10 cellular contexts compared by ENCODE assay signal in the genomic region with DNA sequence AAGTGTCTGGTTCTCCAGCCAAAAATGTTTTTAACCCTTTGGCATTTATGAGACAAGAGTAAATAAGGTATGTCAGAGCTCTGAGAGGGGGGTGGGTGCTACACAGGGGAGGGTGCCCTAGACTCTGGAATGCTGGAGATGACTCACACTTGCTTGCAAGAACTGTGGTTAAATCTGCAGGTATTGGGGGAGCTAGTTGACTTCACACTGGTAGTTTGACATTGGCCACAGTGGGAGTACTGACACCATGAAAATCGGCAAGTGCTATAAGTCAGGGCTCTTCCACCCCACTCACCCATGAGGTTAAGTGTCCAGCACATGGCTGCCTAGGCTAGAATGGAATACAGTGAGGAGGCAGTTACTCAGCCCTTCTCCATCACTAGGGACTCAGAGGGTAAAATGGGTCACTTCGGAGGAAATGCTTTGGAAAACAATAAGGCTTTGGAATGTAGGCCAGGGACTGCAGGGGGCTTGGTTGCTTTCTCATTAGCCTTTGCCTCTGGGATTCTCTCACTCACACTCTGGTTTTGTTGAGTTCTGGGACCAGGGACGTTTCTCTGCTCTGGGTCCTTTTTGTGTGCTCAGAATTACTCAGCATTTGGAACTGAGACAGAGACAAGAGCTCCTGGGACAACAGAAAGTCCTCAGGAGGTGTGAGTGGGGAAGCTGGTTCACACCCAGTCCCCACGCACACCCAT.
A peak's percentile ranks its signal among the peaks of the same experiment; 100 is the strongest.
DNase-seq lines count a peak whose midpoint lies in the region.
"Had no signal": no experiment of that assay in that cellular context is flagged by ENCODE, and none has a peak within 500 bp of the region (broad histone marks: within the 10 kb centered on the region; RNA-seq: fewer than 3 reads in every experiment).

No MANE protein-coding gene starts in this region.

- DNase-seq in ELF-1 (ENCODE audit: low read depth, low spot score), result peak; percentile 70
- peak; percentile 11 for DNase-seq in T1000 (lab: John Stamatoyannopoulos, UW)
- peak; percentile 85 for DNase-seq in glomerular visceral epithelial cell (ENCODE audit: extremely low spot score)
- DNase-seq in putamen (ENCODE audit: low spot score), result peak; percentile 9
- no peak for DNase-seq in MV-4-11 (lab: John Stamatoyannopoulos, UW)
- DNase-seq in GOT3 (lab: John Stamatoyannopoulos, UW), result no peak
- DNase-seq in NCI-H524 (lab: John Stamatoyannopoulos, UW), result no peak
- DNase-seq in NCI-H2171 treated with DMSO at 0.1 percent for 48 hours (lab: John Stamatoyannopoulos, UW), result no peak
- DNase-seq: CD8-positive, alpha-beta memory T cell; SJCRH30 had no signal

Comparison
In these comparisons a context has a peak if more than half of its experiments do, and no peak if none do; other contexts are left out.
1. DNase-seq: peak in ELF-1 (single experiment), T1000 (single experiment), glomerular visceral epithelial cell (single experiment) and putamen (single experiment); none in MV-4-11 (single experiment), GOT3 (single experiment), NCI-H524 (0 of 2) and NCI-H2171 treated with DMSO at 0.1 percent for 48 hours (single experiment).